In genomic region chr22:42160251-42160650, GRCh38 we compare ENCODE assay signal across 23 cellular contexts. TPM values are rescaled to one million over a fixed set of nuclear protein-coding genes. Genes with fewer than 3 reads are reported as not detected.
DNase-seq lines count a peak whose midpoint lies in the region; ATAC-seq and TF ChIP-seq lines count a peak whose summit lies in the region.
"Had no signal": no experiment of that assay in that cellular context is flagged by ENCODE, and none has a peak within 500 bp of the region (broad histone marks: within the 10 kb centered on the region; RNA-seq: fewer than 3 reads in every experiment).

No MANE protein-coding gene starts in this region.

- no peak overlapping the region for H4K91ac ChIP-seq in IMR-90 (ENCODE audit: insufficient read depth, low read depth, low read length)

- no peaks in the 10 kb centered on the region for H3K4me1 ChIP-seq in A673 (ENCODE audit: insufficient read depth, low read length, poor library complexity, severe bottlenecking)
- H3K4me1 ChIP-seq in IMR-90 (ENCODE audit: control insufficient read depth, insufficient read depth, low read length): no peaks in the 10 kb centered on the region
- H3K4me1 ChIP-seq in mammary epithelial cell (ENCODE audit: insufficient read depth, low read length): peaks cover 44% of the 10 kb centered on the region
- no peaks in the 10 kb centered on the region for H3K4me1 ChIP-seq in osteoblast (ENCODE audit: insufficient read depth, low read length)
- H3K4me1 ChIP-seq: SJCRH30 had no signal

- no peak overlapping the region for H3K18ac ChIP-seq in IMR-90 (ENCODE audit: low read depth, low read length)

- TF ChIP-seq RAD21 in IMR-90 (IDR thresholded peaks at IDR 0.05; ENCODE audit: low read length): no peak

- peaks cover 9% of the 10 kb centered on the region for H3K9me1 ChIP-seq in IMR-90 (ENCODE audit: insufficient read depth, low read length)

- no peak for TF ChIP-seq POLR2A in IMR-90 (IDR thresholded peaks at IDR 0.05; ENCODE audit: low read depth, low read length)

- H2BK5ac ChIP-seq in IMR-90 (ENCODE audit: low read depth, low read length, poor library complexity, severe bottlenecking): no peak overlapping the region

- H3K79me1 ChIP-seq in IMR-90 (ENCODE audit: low read depth in 1 of 2, low read length in 2 of 2): no peaks in the 10 kb centered on the region; a peak in 1 of 4 replicates

- H2BK20ac ChIP-seq in IMR-90 (ENCODE audit: low read depth, low read length): no peak overlapping the region

- H3K27me3 ChIP-seq in A673 (replicated peaks; ENCODE audit: insufficient read depth, low read depth, low read length, poor library complexity) (no peaks in the 10 kb centered on the region), IMR-90 (ENCODE audit: control insufficient read depth, insufficient read depth, low read length) (no peaks in the 10 kb centered on the region), mammary epithelial cell (ENCODE audit: insufficient read depth, low read length) (no peaks in the 10 kb centered on the region), osteoblast (ENCODE audit: insufficient read depth, low read length) (no peaks in the 10 kb centered on the region)
- H3K27me3 ChIP-seq: MG63, SJCRH30 had no signal

- dilution Hi-C loops in IMR-90 (cut with HindIII; ENCODE audit: low sequenced_read_pairs, unreplicated experiment) (no loop called here), mammary epithelial cell (cut with HindIII; ENCODE audit: low sequenced_read_pairs) (no loop called here)

- H4K8ac ChIP-seq in IMR-90 (ENCODE audit: low read depth in 2 of 2, low read length in 2 of 2): no peak overlapping the region

- POLR2A ChIA-PET in A673 (lab: Charles Lee; ENCODE audit: low non-redundant PET): no interaction called here
- POLR2A ChIA-PET in IMR-90 (lab: Charles Lee; ENCODE audit: unreplicated experiment): no interaction called here

- CTCF ChIA-PET in A673 (lab: Charles Lee) (no interaction called here), IMR-90 (lab: Yijun Ruan, JAX) (no interaction called here), mammary epithelial cell (lab: Charles Lee; ENCODE audit: low non-redundant PET) (no interaction called here)

- no peak overlapping the region for H3K14ac ChIP-seq in IMR-90 (replicated peaks; ENCODE audit: low read depth, low read length)

- H2AK9ac ChIP-seq in IMR-90 (replicated peaks; ENCODE audit: low read depth, low read length, poor library complexity): peak overlapping the region; percentile 65

- H3K27ac ChIP-seq in A673 (ENCODE audit: low read depth, low read length, poor library complexity, severe bottlenecking) (no peak overlapping the region), IMR-90 (ENCODE audit: insufficient read depth, low read length) (no peak overlapping the region), mammary epithelial cell (ENCODE audit: insufficient read depth, low read depth, low read length) (no peak overlapping the region), osteoblast (ENCODE audit: low read depth, low read length) (no peak overlapping the region)
- H3K27ac ChIP-seq: C4-2B, GM23248, PC-9, SJCRH30 had no signal

- no peak overlapping the region for H3K9ac ChIP-seq in IMR-90 (ENCODE audit: low read depth, low read length)
- no peak overlapping the region for H3K9ac ChIP-seq in mammary epithelial cell (ENCODE audit: insufficient read depth, low read length)
- H3K9ac ChIP-seq: GM23248 had no signal

- no peak overlapping the region for H3K4ac ChIP-seq in IMR-90 (ENCODE audit: low read depth, low read length)

- H2BK15ac ChIP-seq in IMR-90 (ENCODE audit: low read depth, low read length): no peak overlapping the region

- no peak overlapping the region for H3K4me2 ChIP-seq in IMR-90 (ENCODE audit: low read depth, low read length)
- H3K4me2 ChIP-seq in mammary epithelial cell (ENCODE audit: insufficient read depth, low read depth, low read length): no peak overlapping the region
- no peak overlapping the region for H3K4me2 ChIP-seq in osteoblast (ENCODE audit: insufficient read depth, low read length)
- H3K4me2 ChIP-seq: PC-9 had no signal

- H3K36me3 ChIP-seq in A673 (ENCODE audit: insufficient read depth, low read length, poor library complexity, severe bottlenecking) (peaks cover 3% of the 10 kb centered on the region), IMR-90 (ENCODE audit: control insufficient read depth, insufficient read depth, low read length) (peaks cover 9% of the 10 kb centered on the region; the same call in 1 of the 2 replicates), mammary epithelial cell (ENCODE audit: insufficient read depth, low read length) (no peaks in the 10 kb centered on the region), osteoblast (ENCODE audit: insufficient read depth, low read length) (peaks cover 3% of the 10 kb centered on the region)
- H3K36me3 ChIP-seq: SJCRH30 had no signal

- H3K79me2 ChIP-seq in mammary epithelial cell (ENCODE audit: insufficient read depth, low read length) (peaks cover 7% of the 10 kb centered on the region), osteoblast (ENCODE audit: insufficient read depth, low read length) (no peaks in the 10 kb centered on the region)

- WGBS in IMR-90 (ENCODE audit: extremely low coverage in 2 of 2, insufficient read length in 1 of 2), 2 experiments: 20% methylated on average over 1 of the region's 4 CpGs; no CpG with 5 or more reads in 1 of the 2 experiments
- 100% methylated on average over 4 of the region's 4 CpGs for WGBS in mammary epithelial cell (ENCODE audit: low coverage, missing lambda C conversion rate)

- intact Hi-C loops in A673 (cut with micrococcal nuclease; ENCODE audit: unreplicated experiment): no loop called here
- intact Hi-C loops in IMR-90 (cut with micrococcal nuclease): no loop called here
- intact Hi-C loops in mammary epithelial cell (cut with micrococcal nuclease): loop anchor here (5.0 kb wide), 1 partner anchor 68 kb away; the partner anchor contains the start of gene NDUFA6
- intact Hi-C loops in head of caudate nucleus (cut with DNase I): no loop called here

- H4K20me1 ChIP-seq in IMR-90 (ENCODE audit: insufficient read depth, low read length) (no peaks in the 10 kb centered on the region), mammary epithelial cell (ENCODE audit: insufficient read depth, low read length) (no peaks in the 10 kb centered on the region), osteoblast (ENCODE audit: insufficient read depth, low read length) (peaks cover 3% of the 10 kb centered on the region)

- H3K4me3 ChIP-seq in A673 (ENCODE audit: low read depth, low read length, poor library complexity, severe bottlenecking): no peak overlapping the region
- H3K4me3 ChIP-seq in IMR-90 (ENCODE audit: insufficient read depth, low read depth, low read length): no peak overlapping the region
- no peak overlapping the region for H3K4me3 ChIP-seq in mammary epithelial cell (replicated peaks in 1 of 3; ENCODE audit: insufficient read depth in 1 of 3, low read depth in 2 of 3, low read length in 3 of 3)
- no peak overlapping the region for H3K4me3 ChIP-seq in osteoblast (ENCODE audit: insufficient read depth, low read length)
- H3K4me3 ChIP-seq: GM23248, MG63, PC-9, SJCRH30 had no signal

- H2BK120ac ChIP-seq in IMR-90 (ENCODE audit: low read depth, low read length): no peak overlapping the region

- BruUV-seq in A673 (replicated peaks; lab: Mats Ljungman, UMichigan): TSS peak; percentile 79
- BruUV-seq in IMR-90 (replicated peaks; lab: Mats Ljungman, UMichigan): no TSS peak
- TSS peak; percentile 83 for BruUV-seq in mammary epithelial cell (replicated peaks; lab: Mats Ljungman, UMichigan)

- no peak overlapping the region for H3K56ac ChIP-seq in IMR-90 (ENCODE audit: extremely low read depth, insufficient read depth, low read length)

- H2AK5ac ChIP-seq in IMR-90 (ENCODE audit: low read depth, low read length): no peak overlapping the region

- H3K23ac ChIP-seq in IMR-90 (ENCODE audit: low read depth, low read length): no peak overlapping the region

- no peak for ATAC-seq in IMR-90 (ENCODE audit: low read depth)
- ATAC-seq in GM21515 (IDR thresholded peaks at IDR 0.05; ENCODE audit: unreplicated experiment): no peak
- ATAC-seq: T-cell had no signal

- no peak for DNase-seq in A673 (ENCODE audit: low spot score)
- no peak for DNase-seq in IMR-90
- DNase-seq in mammary epithelial cell: no peak
- peak; percentile 54 for DNase-seq in osteoblast (ENCODE audit: insufficient read length, low spot score, missing footprints)
- no peak for DNase-seq in LoVo (ENCODE audit: low spot score)
- no peak for DNase-seq in head of caudate nucleus
- DNase-seq: 8988T; AML-193; CD8-positive, alpha-beta memory T cell; GM23248; HCEC 1CT; Karpas-422; MG63; NCI-H1694 treated with DMSO at 0.1 percent for 48 hours; NCI-H2081 treated with DMSO at 0.1 percent for 48 hours; NCI-H2171 treated with DMSO at 0.1 percent for 48 hours; NCI-H526; SJCRH30; T-cell had no signal

- H4K5ac ChIP-seq in IMR-90 (ENCODE audit: low read depth, low read length): no peak overlapping the region

- no peak for TF ChIP-seq CTCF in A673 (conservative IDR thresholded peaks at IDR 0.05; ENCODE audit: low read depth, low read length)
- TF ChIP-seq CTCF in IMR-90 (conservative IDR thresholded peaks at IDR 0.05; ENCODE audit: low read depth, low read length): no peak
- TF ChIP-seq CTCF in mammary epithelial cell (conservative IDR thresholded peaks at IDR 0.05 in 1 of 2, IDR thresholded peaks at IDR 0.05 in 1 of 2; ENCODE audit: extremely low read depth in 1 of 2, insufficient read depth in 1 of 2, low read depth in 1 of 2, low read length in 2 of 2): no peak
- TF ChIP-seq CTCF in osteoblast (IDR thresholded peaks at IDR 0.05; ENCODE audit: extremely low read depth, low read depth, low read length): no peak

- in situ Hi-C loops in IMR-90 (cut with MboI; ENCODE audit: low sequenced_read_pairs) (no loop called here), mammary epithelial cell (cut with MboI; ENCODE audit: low sequenced_read_pairs in 2 of 2) (no loop called here)

- H3K9me3 ChIP-seq in A673 (ENCODE audit: low read depth, low read length, poor library complexity, severe bottlenecking) (no peaks in the 10 kb centered on the region), IMR-90 (ENCODE audit: control insufficient read depth, insufficient read depth, low read length) (no peaks in the 10 kb centered on the region), mammary epithelial cell (replicated peaks; ENCODE audit: insufficient read depth, low read length) (no peaks in the 10 kb centered on the region), osteoblast (ENCODE audit: low read depth, low read length) (no peaks in the 10 kb centered on the region)
- H3K9me3 ChIP-seq: MG63, SJCRH30 had no signal

- H2AFZ ChIP-seq in IMR-90 (replicated peaks; ENCODE audit: low read length, poor library complexity) (no peak overlapping the region), mammary epithelial cell (ENCODE audit: low read depth, low read length) (no peak overlapping the region), osteoblast (ENCODE audit: low read length) (no peak overlapping the region)
- H2AFZ ChIP-seq: GM23248, PC-9 had no signal

RNA-seq across cellular contexts. Expression of gene CYP2D6, which starts 29.6 kb away (rescaled TPM):
- total RNA-seq in A673 (2021): 2.4 and 2.8 TPM in 2 replicates
- total RNA-seq in IMR-90 (2012; rRNA removed): under 0.01 TPM in 2 replicates
- polyA plus RNA-seq in IMR-90 (2012; rRNA removed): 0.24 TPM in 2 replicates
- polyA plus RNA-seq in IMR-90 (2012; cell fraction: cytosol; rRNA removed): 0.07 TPM in 1 of 2 replicates, not detected in the other
- 4.5 and 8.7 TPM in 2 replicates for polyA plus RNA-seq in IMR-90 (2012; cell fraction: nucleus; rRNA removed; ENCODE audit: low replicate concordance)
- total RNA-seq in mammary epithelial cell: 1 to 10 TPM; 1.0 to 2.7 TPM
- 0.32 TPM for polyA plus RNA-seq in mammary epithelial cell
- not detected for polyA minus RNA-seq in mammary epithelial cell
- total RNA-seq in osteoblast: 0.29 and 0.36 TPM in 2 replicates
- total RNA-seq: GM23248 had no signal
- polyA plus RNA-seq: IgD-negative memory B cell had no signal
